Comparison of ENCODE assay signal across 1 cellular context in genomic region chr6:17280138-17280537, GRCh38.
TF ChIP-seq lines count a peak whose summit lies in the region.

No MANE protein-coding gene starts in this region.

TF ChIP-seq in IMR-90, 13 proteins besides CTCF, POLR2A, EP300 and RAD21:
- TF ChIP-seq SMC3 (IDR thresholded peaks at IDR 0.05; ENCODE audit: low read depth, low read length), result no peak
- TF ChIP-seq CEBPB (IDR thresholded peaks at IDR 0.05; ENCODE audit: low read depth, low read length), result no peak
- no peak for TF ChIP-seq RCOR1 (IDR thresholded peaks at IDR 0.05; ENCODE audit: insufficient replicate concordance, low read length)
- TF ChIP-seq NFE2L2 (IDR thresholded peaks at IDR 0.05; ENCODE audit: low read depth, low read length), result no peak
- TF ChIP-seq USF2 (IDR thresholded peaks at IDR 0.05; ENCODE audit: low read depth, low read length), result no peak
- no peak for TF ChIP-seq MAFK (IDR thresholded peaks at IDR 0.05; ENCODE audit: low read depth, low read length)
- TF ChIP-seq RFX5 (IDR thresholded peaks at IDR 0.05; ENCODE audit: low read depth, low read length), result no peak
- no peak for TF ChIP-seq BHLHE40 (IDR thresholded peaks at IDR 0.05; ENCODE audit: low read depth, low read length)
- no peak for TF ChIP-seq CHD1 (IDR thresholded peaks at IDR 0.05; ENCODE audit: low read depth, low read length)
- no peak for TF ChIP-seq ELK1 (IDR thresholded peaks at IDR 0.05; ENCODE audit: borderline replicate concordance, low read depth, low read length)
- no peak for TF ChIP-seq MXI1 (IDR thresholded peaks at IDR 0.05; ENCODE audit: borderline replicate concordance, low read depth, low read length)
- no peak for TF ChIP-seq MAZ (IDR thresholded peaks at IDR 0.05; ENCODE audit: borderline replicate concordance, low read depth, low read length)
- no peak for TF ChIP-seq FOS (IDR thresholded peaks at IDR 0.05; ENCODE audit: low read depth, low read length)
TF ChIP-seq in IMR-90: peak in this region for 0.
